Comparison of ENCODE assay signal across 24 cellular contexts in genomic region chr5:132653716-132654115, GRCh38. TPM values are rescaled to one million over a fixed set of nuclear protein-coding genes. Genes with fewer than 3 reads are reported as not detected.
"Had no signal": no experiment of that assay in that cellular context is flagged by ENCODE, and none has a peak within 500 bp of the region (broad histone marks: within the 10 kb centered on the region; RNA-seq: fewer than 3 reads in every experiment).

No MANE protein-coding gene starts in this region.

- H3K27ac ChIP-seq: psoas muscle, thoracic aorta had no signal

- H3K36me3 ChIP-seq: thoracic aorta had no signal

- ATAC-seq: activated CD8-positive, alpha-beta memory T cell treated with anti-CD3 and anti-CD28 coated beads, Interleukin-2, amount 10 ng/mL, durations not matched to agents 7 days and 5 days; effector memory CD8-positive, alpha-beta T cell; left cardiac atrium; naive thymus-derived CD8-positive, alpha-beta T cell; sciatic nerve had no signal

- H3K36me3 Mint-ChIP-seq: activated naive CD8-positive, alpha-beta T cell; brain had no signal

- DNase-seq: activated CD8-positive, alpha-beta memory T cell treated with anti-CD3 and anti-CD28 coated beads, Interleukin-2, amount 10 ng/mL, durations not matched to agents 7 days and 5 days; activated gamma-delta T cell; activated T-cell treated with anti-CD3 and anti-CD28 coated beads, Interleukin-2, amount 50 U/mL, for 24 hours; amygdala; effector memory CD8-positive, alpha-beta T cell; glutamatergic neuron; mammary epithelial cell; naive thymus-derived CD8-positive, alpha-beta T cell; psoas muscle; stimulated activated CD4-positive, alpha-beta T cell treated with anti-CD3 and anti-CD28 coated beads, Interleukin-12 subunit alpha, Interleukin-12 subunit beta, amount 100 ng/mL, for 4 hours; T-helper 2 cell had no signal

- H3K9me3 ChIP-seq: thoracic aorta had no signal

- H3K4me3 Mint-ChIP-seq: activated CD8-positive, alpha-beta memory T cell treated with anti-CD3 and anti-CD28 coated beads, Interleukin-2, amount 10 ng/mL, durations not matched to agents 7 days and 5 days; activated naive CD8-positive, alpha-beta T cell; activated T-cell treated with anti-CD3 and anti-CD28 coated beads, Interleukin-2, amount 50 U/mL, for 24 hours; central memory CD8-positive, alpha-beta T cell; dendritic cell treated with granulocyte-macrophage colony-stimulating factor and Interleukin-4, amounts not matched to agents 40 ng/mL and 50 ng/mL, for 4 days; naive thymus-derived CD8-positive, alpha-beta T cell; stimulated activated naive CD8-positive, alpha-beta T cell treated with anti-CD3 and anti-CD28 coated beads, Interleukin-15, Interleukin-2, amounts not matched to agents 100 ng/mL and 50 ng/mL, for 24 hours had no signal

- H3K27ac Mint-ChIP-seq: activated CD8-positive, alpha-beta memory T cell treated with anti-CD3 and anti-CD28 coated beads, Interleukin-2, amount 10 ng/mL, durations not matched to agents 7 days and 5 days; activated naive CD8-positive, alpha-beta T cell; activated T-cell treated with anti-CD3 and anti-CD28 coated beads, Interleukin-2, amount 50 U/mL, for 24 hours; brain; dendritic cell treated with granulocyte-macrophage colony-stimulating factor and Interleukin-4, amounts not matched to agents 40 ng/mL and 50 ng/mL, for 4 days; effector memory CD8-positive, alpha-beta T cell; naive thymus-derived CD8-positive, alpha-beta T cell; stimulated activated naive CD8-positive, alpha-beta T cell treated with anti-CD3 and anti-CD28 coated beads, Interleukin-15, Interleukin-2, amounts not matched to agents 100 ng/mL and 50 ng/mL, for 24 hours had no signal

- H3K4me3 ChIP-seq: psoas muscle, thoracic aorta had no signal

- H3K4me1 Mint-ChIP-seq: brain had no signal

RNA-seq across cellular contexts. Expression of gene IL13, which starts 4.3 kb away (rescaled TPM):
- total RNA-seq: epithelial cell of proximal tubule, fibroblast of villous mesenchyme, left cardiac atrium, mammary epithelial cell, psoas muscle, sciatic nerve, urinary bladder had no signal
- polyA plus RNA-seq: mammary epithelial cell; naive thymus-derived CD8-positive, alpha-beta T cell; psoas muscle; urinary bladder had no signal

RNA-seq across cellular contexts. Expression of gene IL4, which starts 20.1 kb away (rescaled TPM):
- total RNA-seq: epithelial cell of proximal tubule; fibroblast of villous mesenchyme; left cardiac atrium; mammary epithelial cell; mononuclear cell; naive thymus-derived CD8-positive, alpha-beta T cell; omental fat pad; psoas muscle; sciatic nerve; thoracic aorta; urinary bladder had no signal
- polyA plus RNA-seq: mammary epithelial cell; naive thymus-derived CD8-positive, alpha-beta T cell; psoas muscle; urinary bladder had no signal
